13 cellular contexts compared by ENCODE assay signal in the genomic region with DNA sequence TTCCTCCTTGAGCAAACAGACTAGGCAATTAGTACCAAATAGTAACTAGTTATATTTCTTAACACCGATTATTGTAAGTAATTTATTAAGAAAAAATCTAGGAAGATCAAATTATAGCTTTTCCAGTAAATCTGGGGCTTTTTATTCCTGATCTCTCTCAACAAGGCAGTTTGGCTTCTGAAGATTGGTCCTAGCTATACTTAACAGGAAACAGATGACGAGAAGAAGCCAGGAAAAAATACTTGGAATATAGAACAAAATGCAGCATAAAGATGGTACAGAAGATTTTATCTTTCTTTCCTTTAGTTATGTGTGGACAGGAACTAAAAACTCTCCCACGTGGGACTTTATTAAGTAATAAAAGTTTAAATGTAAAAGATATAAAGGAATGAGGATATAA.
"Had no signal": no experiment of that assay in that cellular context is flagged by ENCODE, and none has a peak within 500 bp of the region (broad histone marks: within the 10 kb centered on the region; RNA-seq: fewer than 3 reads in every experiment).

No MANE protein-coding gene starts in this region.

- FAIRE-seq: islet of Langerhans had no signal

- H3K4me1 ChIP-seq: uterus had no signal

- ATAC-seq: body of pancreas; left lobe of liver; natural killer cell treated with Interleukin-12 subunit alpha and Interleukin-12 subunit beta and Interleukin-15 and Interleukin-18, amount 100 ng/mL, for 72 hours had no signal

- H3K27ac ChIP-seq: esophagus muscularis mucosa, uterus had no signal

- H3K36me3 ChIP-seq: esophagus muscularis mucosa, uterus had no signal

- H3K9me3 ChIP-seq: body of pancreas, esophagus muscularis mucosa, uterus had no signal

- DNase-seq: activated CD4-positive, alpha-beta T cell treated with anti-CD3 and anti-CD28 coated beads, Interleukin-2, amount 10 ng/mL, durations not matched to agents 24 days and 14 days; activated naive CD4-positive, alpha-beta T cell treated with anti-CD3 and anti-CD28 coated beads, Interleukin-2, amount 50 U/mL, for 16 hours; body of pancreas; foreskin melanocyte; head of caudate nucleus; mammary epithelial cell; stimulated activated CD4-positive, alpha-beta T cell treated with anti-CD3 and anti-CD28 coated beads, Interleukin-4, amount 100 ng/mL, for 1 hour; stimulated activated CD8-positive, alpha-beta memory T cell treated with anti-CD3 and anti-CD28 coated beads, Interleukin-4, amount 100 ng/mL, for 48 hours; uterus had no signal

- H3K4me3 ChIP-seq: body of pancreas, esophagus muscularis mucosa, uterus had no signal

- H3K27me3 ChIP-seq: body of pancreas, esophagus muscularis mucosa, uterus had no signal
